ENCODE assay signal across 6 cellular contexts in genomic region chr5:177545487-177546261, GRCh38. TPM values are rescaled to one million over a fixed set of nuclear protein-coding genes. Genes with fewer than 3 reads are reported as not detected.
DNase-seq lines count a peak whose midpoint lies in the region; ATAC-seq, FAIRE-seq and TF ChIP-seq lines count a peak whose summit lies in the region.

No MANE protein-coding gene starts in this region.

- peaks cover 15% of the 10 kb centered on the region for H3K36me3 Mint-ChIP-seq in WTC11

- H3K4me3 Mint-ChIP-seq in WTC11: no peak overlapping the region

- peak overlapping the region in 1 of 2 donors; percentile 45 for H3K27ac ChIP-seq in kidney (ENCODE audit: low read depth in 2 of 2, low read length in 2 of 2)

- CTCF ChIA-PET in WTC11 (lab: Charles Lee): interaction anchor here (0.6 to 2.5 kb wide), 6 partner anchors 44 to 690 kb away, joined by 3 to 8 read pairs (median 3); partner anchors contain the start of gene TMED9

- H3K9me3 ChIP-seq in mucosa of descending colon (no peaks in the 10 kb centered on the region), kidney (ENCODE audit: control insufficient read depth in 1 of 2, low read length in 2 of 2) (no peaks in the 10 kb centered on the region)

- no peaks in the 10 kb centered on the region for H3K27me3 Mint-ChIP-seq in WTC11 (ENCODE audit: low read depth)

- H3K9ac ChIP-seq in kidney (ENCODE audit: low read length in 2 of 2): no peak overlapping the region

- H3K27ac Mint-ChIP-seq in WTC11: 0 out of 2 replicates have a peak overlapping the region, but pooled peaks have one; percentile 0

- H3K4me1 Mint-ChIP-seq in WTC11: peaks cover 2% of the 10 kb centered on the region; the same call in 1 of the 2 replicates

- intact Hi-C loops in mucosa of descending colon (cut with DNase I, micrococcal nuclease): no loop called here
- intact Hi-C loops in kidney (cut with DNase I): no loop called here

- H3K36me3 ChIP-seq in mucosa of descending colon (ENCODE audit: low read depth) (no peaks in the 10 kb centered on the region), kidney (ENCODE audit: control insufficient read depth in 1 of 2, insufficient read depth in 2 of 2, low read length in 2 of 2) (peaks cover 2 to 3% of the 10 kb centered on the region in 2 donors)

- DNase-seq in DMS 273 (lab: John Stamatoyannopoulos, UW; ENCODE audit: unreplicated experiment) (peak; percentile 75), WTC11 (ENCODE audit: low spot score) (no peak), mucosa of descending colon (peak in 1 of 3 donors; percentile 36), islet precursor cell (no peak), kidney (no peak)
- DNase-seq in stimulated activated CD4-positive, alpha-beta T cell treated with anti-CD3 and anti-CD28 coated beads, Interleukin-1b, Interleukin-23, amount 100 ng/mL, for 48 hours: no peak

- FAIRE-seq in kidney (lab: Jason Lieb, UNC): no peak

- TF ChIP-seq CTCF in WTC11 (IDR thresholded peaks at IDR 0.05): no peak
- TF ChIP-seq CTCF in mucosa of descending colon (IDR thresholded peaks at IDR 0.05): no peak
- TF ChIP-seq CTCF in kidney (IDR thresholded peaks at IDR 0.05; ENCODE audit: borderline replicate concordance, extremely low read depth, insufficient read depth): no peak

- POLR2A ChIA-PET in WTC11 (lab: Charles Lee): interaction anchor here (0.6 kb wide), 1 partner anchor 630 kb away, joined by 3 read pairs; no protein-coding TSS in a partner anchor

- H3K4me1 ChIP-seq in mucosa of descending colon (ENCODE audit: low read depth) (no peaks in the 10 kb centered on the region), kidney (ENCODE audit: control insufficient read depth in 1 of 2, insufficient read depth in 1 of 2, low read depth in 1 of 2, low read length in 2 of 2) (peaks cover 0 to 7% of the 10 kb centered on the region in 2 donors)

- no peaks in the 10 kb centered on the region for H3K9me3 Mint-ChIP-seq in WTC11

- no peak overlapping the region for H3K4me3 ChIP-seq in mucosa of descending colon
- no peak overlapping the region for H3K4me3 ChIP-seq in kidney (ENCODE audit: low read length in 2 of 2)

- ATAC-seq in WTC11 (no peak), mucosa of descending colon (peak; percentile 53)

TF ChIP-seq in WTC11, 78 proteins besides CTCF, POLR2A, EP300 and RAD21:
- TF ChIP-seq GABPB1 (CRISPR knock-in tag; IDR thresholded peaks at IDR 0.05): peak; percentile 79
- TF ChIP-seq, protein P1, sequence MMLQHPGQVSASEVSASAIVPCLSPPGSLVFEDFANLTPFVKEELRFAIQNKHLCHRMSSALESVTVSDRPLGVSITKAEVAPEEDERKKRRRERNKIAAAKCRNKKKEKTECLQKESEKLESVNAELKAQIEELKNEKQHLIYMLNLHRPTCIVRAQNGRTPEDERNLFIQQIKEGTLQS (CRISPR knock-in tag; conservative IDR thresholded peaks at IDR 0.05): no peak
- TF ChIP-seq ESRRA (CRISPR knock-in tag; IDR thresholded peaks at IDR 0.05; ENCODE audit: borderline replicate concordance): no peak
TF ChIP-seq in WTC11: peak in this region for 1.

RNA-seq across cellular contexts. Expression of gene FAM193B, which starts 8.7 kb away (rescaled TPM):
- 95.1 to 101 TPM (median 95.6 TPM) in 3 replicates for total RNA-seq in WTC11 (2021)
- 10 to 100 TPM; 57.7 to 83.9 (median 75.2) TPM for total RNA-seq in mucosa of descending colon
- 77.8 TPM for total RNA-seq in kidney
- 61.0 TPM for polyA plus RNA-seq in kidney (ENCODE audit: insufficient read depth, low read depth, low replicate concordance)

RNA-seq across cellular contexts. Expression of gene DDX41, which starts 28.9 kb away (rescaled TPM):
- total RNA-seq in WTC11 (2021) (136 to 156 TPM (median 137 TPM) in 3 replicates), mucosa of descending colon (10 to 100 TPM; 65.3 to 79.2 (median 79.0) TPM), kidney (86.7 TPM)
- 97.3 TPM for polyA plus RNA-seq in kidney (ENCODE audit: insufficient read depth, low read depth, low replicate concordance)

RNA-seq across cellular contexts. Expression of gene DOK3, which starts 36.0 kb away (rescaled TPM):
- total RNA-seq in WTC11 (2021): 9.0 to 9.9 TPM (median 9.0 TPM) in 3 replicates
- 10 to 100 TPM in 1 of 3 donors, 1 to 10 TPM in 2; 3.7 to 10.3 (median 8.4) TPM for total RNA-seq in mucosa of descending colon
- total RNA-seq in kidney: 18.6 TPM
- 1.9 TPM for polyA plus RNA-seq in kidney (ENCODE audit: insufficient read depth, low read depth, low replicate concordance)

RNA-seq across cellular contexts. Expression of gene TMED9, which starts 46.3 kb away (rescaled TPM):
- 164 to 172 TPM (median 170 TPM) in 3 replicates for total RNA-seq in WTC11 (2021)
- total RNA-seq in mucosa of descending colon: 100 to 1,000 TPM; 105 to 195 (median 126) TPM
- 168 TPM for total RNA-seq in kidney
- 214 TPM for polyA plus RNA-seq in kidney (ENCODE audit: insufficient read depth, low read depth, low replicate concordance)

RNA-seq across cellular contexts. Expression of gene PDLIM7, which starts 48.3 kb away (rescaled TPM):
- 124 to 142 TPM (median 139 TPM) in 3 replicates for total RNA-seq in WTC11 (2021)
- total RNA-seq in mucosa of descending colon: 100 to 1,000 TPM in 1 of 3 donors, 10 to 100 TPM in 2; 12.9 to 333 (median 54.0) TPM
- 89.7 TPM for total RNA-seq in kidney
- 46.4 TPM for polyA plus RNA-seq in kidney (ENCODE audit: insufficient read depth, low read depth, low replicate concordance)
